Comparison of ENCODE assay signal across 8 cellular contexts in the genomic region with DNA sequence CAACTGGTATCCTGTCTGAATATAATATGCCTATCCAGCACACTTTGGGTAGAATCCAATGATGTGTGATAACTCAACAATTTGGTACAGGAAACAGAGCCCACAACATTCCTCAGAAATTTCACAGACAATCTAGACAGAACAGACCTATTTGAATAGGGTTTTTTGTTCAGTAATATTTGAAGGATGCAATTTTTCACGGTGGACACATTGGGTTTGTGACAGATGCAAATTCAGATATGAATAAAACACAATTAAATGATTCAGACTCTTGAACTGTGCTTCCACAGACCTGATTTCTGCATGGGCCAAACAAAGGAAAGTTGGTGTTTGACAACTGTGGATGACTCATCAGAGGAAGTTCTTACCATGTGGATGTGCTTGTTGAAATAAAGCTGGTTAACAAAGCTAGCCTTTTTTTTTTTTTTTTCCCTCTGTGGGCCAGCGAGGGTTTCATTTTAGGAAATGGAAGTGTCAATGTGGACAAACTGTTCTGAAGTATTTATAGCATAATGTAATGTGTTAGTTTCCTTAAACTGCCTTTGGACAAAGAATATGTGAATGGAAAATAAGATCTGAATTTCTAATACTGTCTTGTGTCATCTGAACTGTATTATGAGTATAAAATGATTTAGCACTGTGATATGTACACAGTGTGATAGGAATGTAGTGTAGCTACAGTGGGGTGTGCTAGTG. TPM values are rescaled to one million over a fixed set of nuclear protein-coding genes. Genes with fewer than 3 reads are reported as not detected.
DNase-seq lines count a peak whose midpoint lies in the region; ATAC-seq and TF ChIP-seq lines count a peak whose summit lies in the region.

No MANE protein-coding gene starts in this region.

- TF ChIP-seq CTCF in foreskin fibroblast (IDR thresholded peaks at IDR 0.05; ENCODE audit: low read depth, low read length): no peak
- no peak for TF ChIP-seq CTCF in osteocyte (IDR thresholded peaks at IDR 0.05)

- peaks cover 16% of the 10 kb centered on the region for H3K36me3 Mint-ChIP-seq in activated T-cell treated with anti-CD3 and anti-CD28 coated beads, Interleukin-2, amount 50 U/mL, for 4 hours (ENCODE audit: insufficient read depth)
- H3K36me3 Mint-ChIP-seq in osteocyte (ENCODE audit: unreplicated experiment): peaks cover 6% of the 10 kb centered on the region

- H3K4me3 Mint-ChIP-seq in activated T-cell treated with anti-CD3 and anti-CD28 coated beads, Interleukin-2, amount 50 U/mL, for 4 hours: peak overlapping the region; percentile 62
- peak overlapping the region; percentile 50 for H3K4me3 Mint-ChIP-seq in osteocyte (ENCODE audit: unreplicated experiment)

- DNase-seq in NCI-H345 (lab: John Stamatoyannopoulos, UW): peak; percentile 23
- DNase-seq in NCI-H345 treated with DMSO at 0.1 percent for 48 hours (lab: John Stamatoyannopoulos, UW; ENCODE audit: unreplicated experiment): no peak
- DNase-seq in MG63: peak; percentile 33
- DNase-seq in activated T-cell treated with anti-CD3 and anti-CD28 coated beads, Interleukin-2, amount 50 U/mL, for 4 hours: no peak
- DNase-seq in foreskin fibroblast: peak; percentile 83 to 88
- DNase-seq in osteocyte (ENCODE audit: extremely low spot score, unreplicated experiment): no peak

- H3K36me3 ChIP-seq in MG63: peaks cover 7% of the 10 kb centered on the region

- H3K27me3 Mint-ChIP-seq in activated T-cell treated with anti-CD3 and anti-CD28 coated beads, Interleukin-2, amount 50 U/mL, for 4 hours (ENCODE audit: low read depth): no peaks in the 10 kb centered on the region
- no peaks in the 10 kb centered on the region for H3K27me3 Mint-ChIP-seq in osteocyte (ENCODE audit: unreplicated experiment)

- H3K27ac Mint-ChIP-seq in osteocyte (ENCODE audit: unreplicated experiment): peak overlapping the region; percentile 79

- H3K27me3 ChIP-seq in MG63: no peaks in the 10 kb centered on the region

- peaks cover 9% of the 10 kb centered on the region for H3K9me3 Mint-ChIP-seq in activated T-cell treated with anti-CD3 and anti-CD28 coated beads, Interleukin-2, amount 50 U/mL, for 4 hours
- no peaks in the 10 kb centered on the region for H3K9me3 Mint-ChIP-seq in osteocyte (ENCODE audit: unreplicated experiment)

- no peaks in the 10 kb centered on the region for H3K9me3 ChIP-seq in MG63

- peaks cover 69% of the 10 kb centered on the region for H3K4me1 Mint-ChIP-seq in activated T-cell treated with anti-CD3 and anti-CD28 coated beads, Interleukin-2, amount 50 U/mL, for 4 hours (ENCODE audit: low read depth)
- H3K4me1 Mint-ChIP-seq in osteocyte (ENCODE audit: unreplicated experiment): peaks cover 46% of the 10 kb centered on the region

- H3K4me3 ChIP-seq in MG63 (no peak overlapping the region), foreskin fibroblast (ENCODE audit: low read depth in 1 of 2, low read length in 2 of 2) (peak overlapping the region in 1 of 2 donors; percentile 33)

- ATAC-seq in activated T-cell treated with anti-CD3 and anti-CD28 coated beads, Interleukin-2, amount 50 U/mL, for 4 hours: peak; percentile 20 to 32
- ATAC-seq in GM21423 (IDR thresholded peaks at IDR 0.05; ENCODE audit: unreplicated experiment) (no peak), HG02840 (IDR thresholded peaks at IDR 0.05; ENCODE audit: low FRiP score, unreplicated experiment) (no peak)

RNA-seq across cellular contexts. Expression of a gene that starts 43.2 kb away (rescaled TPM):
- total RNA-seq in MG63 (2014; rRNA removed; shearing (Covaris generic); ENCODE audit: low replicate concordance): 6.6 and 7.7 TPM in 2 replicates
- total RNA-seq in activated T-cell treated with anti-CD3 and anti-CD28 coated beads, Interleukin-2, amount 50 U/mL, for 4 hours: 10 to 100 TPM; 35.3 to 37.8 (median 36.0) TPM
- total RNA-seq in osteocyte: 22.3 TPM in 2 replicates

Comparison
In these comparisons a context has a peak if more than half of its experiments do, and no peak if none do; other contexts are left out.
1. DNase-seq: peak in NCI-H345 (single experiment), MG63 (single experiment) and foreskin fibroblast (2 of 2); none in NCI-H345 treated with DMSO at 0.1 percent for 48 hours (single experiment), activated T-cell treated with anti-CD3 and anti-CD28 coated beads, Interleukin-2, amount 50 U/mL, for 4 hours (single experiment) and osteocyte (single experiment).
2. ATAC-seq: peak in activated T-cell treated with anti-CD3 and anti-CD28 coated beads, Interleukin-2, amount 50 U/mL, for 4 hours (2 of 2); none in GM21423 (single experiment) and HG02840 (single experiment).